ENCODE assay signal across 9 cellular contexts in the genomic region with DNA sequence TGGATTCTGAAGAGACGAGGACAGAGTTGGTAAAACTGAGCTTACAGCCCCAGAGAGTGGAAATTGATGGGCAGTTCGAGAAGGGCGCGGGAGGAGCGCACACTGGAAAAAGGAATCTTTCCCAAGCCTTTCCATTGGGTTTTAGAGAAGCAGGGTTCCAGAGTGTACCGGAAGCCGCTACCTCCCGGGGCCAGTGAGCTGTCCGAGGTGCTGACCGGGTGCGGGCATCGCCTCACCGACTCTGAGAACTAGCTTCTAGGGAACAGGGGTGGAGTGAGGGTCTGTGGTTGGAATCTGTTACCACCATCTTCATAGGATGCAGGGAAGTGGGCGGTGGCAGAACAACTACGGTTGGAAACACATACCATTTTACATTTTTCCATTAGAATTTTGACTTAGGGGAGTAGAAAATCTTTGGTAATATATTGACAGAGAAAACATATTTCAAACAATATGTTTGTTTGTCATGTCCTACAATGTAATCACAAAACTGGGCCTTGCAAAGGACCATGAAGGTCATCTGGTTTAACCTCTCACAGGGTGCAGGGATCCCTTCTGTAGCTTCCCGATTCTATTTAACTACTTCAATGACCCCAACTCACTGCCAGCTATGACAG. TPM values are rescaled to one million over a fixed set of nuclear protein-coding genes. Genes with fewer than 3 reads are reported as not detected.
A peak's percentile ranks its signal among the peaks of the same experiment; 100 is the strongest.
DNase-seq lines count a peak whose midpoint lies in the region; ATAC-seq, FAIRE-seq and TF ChIP-seq lines count a peak whose summit lies in the region.
"Had no signal": no experiment of that assay in that cellular context is flagged by ENCODE, and none has a peak within 500 bp of the region (broad histone marks: within the 10 kb centered on the region; RNA-seq: fewer than 3 reads in every experiment).

No MANE protein-coding gene starts in this region.

- 30% methylated on average over 16 of the region's 16 CpGs for WGBS in GM12878 (ENCODE audit: insufficient coverage, insufficient replicate concordance, low lambda C conversion rate, missing lambda C conversion rate)

- SMC1A ChIA-PET in GM12878 (lab: Charles Lee; ENCODE audit: uncharacterized antibody, unreplicated experiment): no interaction called here

- no peaks in the 10 kb centered on the region for H3K36me3 ChIP-seq in Caco-2 (ENCODE audit: control insufficient read depth, insufficient read depth, low read length)
- no peaks in the 10 kb centered on the region for H3K36me3 ChIP-seq in HEK293 (ENCODE audit: control insufficient read depth in 2 of 2, insufficient read depth in 1 of 2, low read length in 2 of 2)
- H3K36me3 ChIP-seq in GM12878 (ENCODE audit: control insufficient read depth in 2 of 2, insufficient read depth in 2 of 2, low read length in 1 of 2): no peaks in the 10 kb centered on the region
- no peaks in the 10 kb centered on the region for H3K36me3 ChIP-seq in left lung

- BruUV-seq in Caco-2 (replicated peaks; lab: Mats Ljungman, UMichigan) (no TSS peak), GM12878 (replicated peaks; lab: Mats Ljungman, UMichigan) (no TSS peak)

- CTCF ChIA-PET in Caco-2 (lab: Charles Lee) (no interaction called here), HEK293 (lab: Yijun Ruan, JAX) (interaction anchor here (0.6 to 1.5 kb wide), 3 partner anchors 12 to 150 kb away, joined by 3 to 4 read pairs (median 4); no protein-coding TSS in a partner anchor), GM12878 (lab: Yijun Ruan, JAX) (no interaction called here)

- H3K27ac ChIP-seq in HEK293 (ENCODE audit: extremely low read depth, low read depth, low read length) (no peak overlapping the region), GM12878 (ENCODE audit: control insufficient read depth, insufficient read depth) (no peak overlapping the region), left lung (no peak overlapping the region)

- no peaks in the 10 kb centered on the region for H4K20me1 ChIP-seq in GM12878 (ENCODE audit: control insufficient read depth, insufficient read depth)

- H3K27me3 Mint-ChIP-seq in Caco-2 (ENCODE audit: insufficient read depth, unreplicated experiment): no peaks in the 10 kb centered on the region
- peaks cover 35% of the 10 kb centered on the region for H3K27me3 Mint-ChIP-seq in activated T-cell treated with anti-CD3 and anti-CD28 coated beads, Interleukin-2, amount 50 U/mL, for 4 hours (ENCODE audit: low read depth)

- H3K4me3 ChIP-seq in Caco-2 (ENCODE audit: low read depth, low read length): no peak overlapping the region
- H3K4me3 ChIP-seq in HEK293 (ENCODE audit: low read depth, low read length): no peak overlapping the region
- H3K4me3 ChIP-seq in GM12878: no peak overlapping the region
- no peak overlapping the region for H3K4me3 ChIP-seq in left lung

- H3K9me3 Mint-ChIP-seq in Caco-2 (ENCODE audit: unreplicated experiment): no peaks in the 10 kb centered on the region
- H3K9me3 Mint-ChIP-seq in activated T-cell treated with anti-CD3 and anti-CD28 coated beads, Interleukin-2, amount 50 U/mL, for 4 hours: no peaks in the 10 kb centered on the region

- no peak for TF ChIP-seq CTCF in Caco-2 (IDR thresholded peaks at IDR 0.05; ENCODE audit: insufficient read depth in 1 of 2, low read depth in 1 of 2, low read length in 1 of 2, severe bottlenecking in 1 of 2, unreplicated experiment in 1 of 2)
- no peak for TF ChIP-seq CTCF in HEK293 (tag by site-specific recombination; IDR thresholded peaks at IDR 0.05)
- TF ChIP-seq CTCF in GM12878 (IDR thresholded peaks at IDR 0.05 in 2 of 3, conservative IDR thresholded peaks at IDR 0.05 in 1 of 3; ENCODE audit: control insufficient read depth in 2 of 3, extremely low read depth in 1 of 3, insufficient read depth in 1 of 3, low read depth in 3 of 3, low read length in 3 of 3): no peak
- no peak for TF ChIP-seq CTCF in left lung (IDR thresholded peaks at IDR 0.05)

- H3K79me2 ChIP-seq in GM12878 (ENCODE audit: control insufficient read depth, insufficient read depth, low read length): no peaks in the 10 kb centered on the region

- H3K9ac ChIP-seq in GM12878 (ENCODE audit: control insufficient read depth, insufficient read depth, low read length): no peak overlapping the region

- TF ChIP-seq RAD21 in GM12878 (IDR thresholded peaks at IDR 0.05; ENCODE audit: insufficient read depth, low read depth, low read length): no peak

- no peak overlapping the region for H3K27ac Mint-ChIP-seq in Caco-2 (ENCODE audit: unreplicated experiment)

- ATAC-seq in GM12878 (no peak), left lung (peak; percentile 66)
- no peak for ATAC-seq in activated T-cell treated with anti-CD3 and anti-CD28 coated beads, Interleukin-2, amount 50 U/mL, for 4 hours

- POLR2A ChIA-PET in Caco-2 (lab: Charles Lee) (no interaction called here), HEK293 (lab: Yijun Ruan, JAX) (no interaction called here), GM12878 (lab: Charles Lee) (no interaction called here)

- no peak overlapping the region for H3K4me3 Mint-ChIP-seq in Caco-2 (ENCODE audit: unreplicated experiment)
- no peak overlapping the region for H3K4me3 Mint-ChIP-seq in activated T-cell treated with anti-CD3 and anti-CD28 coated beads, Interleukin-2, amount 50 U/mL, for 4 hours

- DNase-seq in Caco-2 (peak; percentile 40 to 57), GM12878 (ENCODE audit: low read depth, low spot score) (no peak), left lung (peak in 1 of 2 donors; percentile 38), SK-N-DZ (ENCODE audit: low spot score) (no peak), NCI-H446 treated with DMSO at 0.1 percent for 48 hours (lab: John Stamatoyannopoulos, UW) (no peak)
- no peak for DNase-seq in stimulated activated naive CD4-positive, alpha-beta T cell (lab: John Stamatoyannopoulos, UW)
- no peak for DNase-seq in activated T-cell treated with anti-CD3 and anti-CD28 coated beads, Interleukin-2, amount 50 U/mL, for 4 hours
- DNase-seq: DMS79 had no signal

- FAIRE-seq in GM12878 (lab: Jason Lieb, UNC): no peak

- H2AFZ ChIP-seq in GM12878 (ENCODE audit: control insufficient read depth, low read depth, low read length): no peak overlapping the region

- intact Hi-C loops in Caco-2 (cut with micrococcal nuclease; ENCODE audit: unreplicated experiment): no loop called here
- intact Hi-C loops in GM12878 (cut with micrococcal nuclease; ENCODE audit: unreplicated experiment): no loop called here
- intact Hi-C loops in left lung (cut with DNase I): no loop called here

- H3K27me3 ChIP-seq in Caco-2 (replicated peaks; ENCODE audit: control insufficient read depth, insufficient read depth, low read length) (no peaks in the 10 kb centered on the region), GM12878 (replicated peaks in 1 of 2; ENCODE audit: control insufficient read depth in 2 of 2, insufficient read depth in 2 of 2, low read length in 1 of 2) (no peaks in the 10 kb centered on the region), left lung (peaks cover 3 to 22% of the 10 kb centered on the region in 2 donors)

- H3K4me1 Mint-ChIP-seq in Caco-2 (ENCODE audit: low read depth, unreplicated experiment): no peaks in the 10 kb centered on the region
- no peaks in the 10 kb centered on the region for H3K4me1 Mint-ChIP-seq in activated T-cell treated with anti-CD3 and anti-CD28 coated beads, Interleukin-2, amount 50 U/mL, for 4 hours (ENCODE audit: low read depth)

- H3K36me3 Mint-ChIP-seq in Caco-2 (ENCODE audit: insufficient read depth, unreplicated experiment): no peaks in the 10 kb centered on the region
- H3K36me3 Mint-ChIP-seq in activated T-cell treated with anti-CD3 and anti-CD28 coated beads, Interleukin-2, amount 50 U/mL, for 4 hours (ENCODE audit: insufficient read depth): no peaks in the 10 kb centered on the region

- no peak overlapping the region for H3K4me2 ChIP-seq in GM12878 (ENCODE audit: control insufficient read depth, insufficient read depth)

- TF ChIP-seq EP300 in GM12878 (IDR thresholded peaks at IDR 0.05; ENCODE audit: borderline replicate concordance in 1 of 2, control insufficient read depth in 1 of 2, low read depth in 2 of 2, low read length in 2 of 2): no peak

- RAD21 ChIA-PET in GM12878 (lab: Charles Lee; ENCODE audit: unreplicated experiment): interaction anchor here (1.0 kb wide), 1 partner anchor 209 kb away, joined by 3 read pairs; no protein-coding TSS in a partner anchor

- no peak for TF ChIP-seq POLR2A in GM12878 (IDR thresholded peaks at IDR 0.05; ENCODE audit: low read depth, low read length)

- H3K4me1 ChIP-seq in Caco-2 (no peaks in the 10 kb centered on the region), HEK293 (ENCODE audit: control insufficient read depth, insufficient read depth, low read length) (no peaks in the 10 kb centered on the region), GM12878 (ENCODE audit: control insufficient read depth, insufficient read depth, low read length) (no peaks in the 10 kb centered on the region), left lung (no peaks in the 10 kb centered on the region)

- in situ Hi-C loops in GM12878 (cut with MboI): no loop called here

- H3K9me3 ChIP-seq in Caco-2 (no peaks in the 10 kb centered on the region), HEK293 (ENCODE audit: control insufficient read depth, insufficient read depth, low read depth, low read length) (no peaks in the 10 kb centered on the region), GM12878 (replicated peaks; ENCODE audit: control insufficient read depth, insufficient read depth, low read length) (no peaks in the 10 kb centered on the region), left lung (no peaks in the 10 kb centered on the region)

RNA-seq across cellular contexts. Expression of gene NMS, which starts 0.7 kb away (rescaled TPM):
- total RNA-seq in Caco-2 (2022): not detected in 2 replicates
- total RNA-seq in GM12878 (2013; cell fraction: nucleolus; rRNA removed): not detected in 2 replicates
- total RNA-seq in GM12878 (2014; rRNA removed): not detected in 2 replicates
- total RNA-seq in GM12878 (2014; rRNA removed; fragmentation: Illumina TruSeq; extraction: Trizol): not detected in 2 replicates
- not detected in 2 replicates for total RNA-seq in GM12878 (2021)
- polyA plus RNA-seq in GM12878 (2011; ENCODE audit: low read depth): not detected
- not detected in 2 replicates for polyA plus RNA-seq in GM12878 (2011; rRNA removed)
- not detected in 2 replicates for polyA plus RNA-seq in GM12878 (2011; cell fraction: cytosol; rRNA removed)
- polyA plus RNA-seq in GM12878 (2011; cell fraction: nucleus; rRNA removed): not detected in 2 replicates
- not detected in 2 replicates for polyA plus RNA-seq in GM12878 (2012)
- not detected in 2 replicates for polyA plus RNA-seq in GM12878 (2014; fragmentation: Illumina TruSeq; extraction: Trizol)
- polyA plus RNA-seq in GM12878 (2014; fragmentation: Nextera tagmentation; extraction: Ambion mirVana): not detected
- not detected in 2 replicates for polyA plus RNA-seq in GM12878 (2014; rRNA removed)
- not detected for polyA plus RNA-seq in GM12878 (2016; fragmentation: Nextera tagmentation; extraction: Ambion mirVana)
- polyA minus RNA-seq in GM12878 (2011; rRNA and poly(A)+ RNA removed): not detected in 2 replicates
- not detected in 2 replicates for polyA minus RNA-seq in GM12878 (2011; cell fraction: cytosol; rRNA and poly(A)+ RNA removed)
- not detected in 2 replicates for polyA minus RNA-seq in GM12878 (2011; cell fraction: nucleus; rRNA and poly(A)+ RNA removed)
- total RNA-seq in left lung: not detected
- not detected in 2 replicates for polyA plus RNA-seq in SK-N-DZ (2014; cell fraction: cytosol; rRNA removed)
- not detected in 2 replicates for polyA plus RNA-seq in SK-N-DZ (2014; cell fraction: nucleus; rRNA removed)
- not detected for total RNA-seq in activated T-cell treated with anti-CD3 and anti-CD28 coated beads, Interleukin-2, amount 50 U/mL, for 4 hours

RNA-seq across cellular contexts. Expression of gene CHST10, which starts 53.5 kb away (rescaled TPM):
- not detected in 2 replicates for total RNA-seq in Caco-2 (2022)
- total RNA-seq in GM12878 (2013; cell fraction: nucleolus; rRNA removed): 35.4 and 42.7 TPM in 2 replicates
- 17.4 and 19.6 TPM in 2 replicates for total RNA-seq in GM12878 (2014; rRNA removed)
- total RNA-seq in GM12878 (2014; rRNA removed; fragmentation: Illumina TruSeq; extraction: Trizol): 14.3 and 15.7 TPM in 2 replicates
- 15.7 and 17.8 TPM in 2 replicates for total RNA-seq in GM12878 (2021)
- polyA plus RNA-seq in GM12878 (2011; ENCODE audit: low read depth): 8.2 TPM
- 16.8 and 19.7 TPM in 2 replicates for polyA plus RNA-seq in GM12878 (2011; rRNA removed)
- polyA plus RNA-seq in GM12878 (2011; cell fraction: cytosol; rRNA removed): 16.8 and 18.0 TPM in 2 replicates
- polyA plus RNA-seq in GM12878 (2011; cell fraction: nucleus; rRNA removed): 20.7 and 21.6 TPM in 2 replicates
- 8.8 and 9.1 TPM in 2 replicates for polyA plus RNA-seq in GM12878 (2012)
- 22.5 and 26.9 TPM in 2 replicates for polyA plus RNA-seq in GM12878 (2014; fragmentation: Illumina TruSeq; extraction: Trizol)
- polyA plus RNA-seq in GM12878 (2014; fragmentation: Nextera tagmentation; extraction: Ambion mirVana): 1 to 10 TPM; 2.0 to 2.4 TPM
- polyA plus RNA-seq in GM12878 (2014; rRNA removed): 17.7 and 17.9 TPM in 2 replicates
- polyA plus RNA-seq in GM12878 (2016; fragmentation: Nextera tagmentation; extraction: Ambion mirVana): 10 to 100 TPM; 11.0 to 11.4 TPM
- 21.5 and 25.5 TPM in 2 replicates for polyA minus RNA-seq in GM12878 (2011; rRNA and poly(A)+ RNA removed)
- polyA minus RNA-seq in GM12878 (2011; cell fraction: cytosol; rRNA and poly(A)+ RNA removed): 3.7 and 8.1 TPM in 2 replicates
- 11.1 and 18.8 TPM in 2 replicates for polyA minus RNA-seq in GM12878 (2011; cell fraction: nucleus; rRNA and poly(A)+ RNA removed)
- 10 to 100 TPM in 1 of 2 donors, 1 to 10 TPM in 1; 7.3 to 11.9 TPM for total RNA-seq in left lung
- polyA plus RNA-seq in SK-N-DZ (2014; cell fraction: cytosol; rRNA removed): 20.1 and 22.4 TPM in 2 replicates
- 20.2 and 21.5 TPM in 2 replicates for polyA plus RNA-seq in SK-N-DZ (2014; cell fraction: nucleus; rRNA removed)
- 10 to 100 TPM in 2 of 3 donors, 1 to 10 TPM in 1; 9.5 to 12.1 (median 10.3) TPM for total RNA-seq in activated T-cell treated with anti-CD3 and anti-CD28 coated beads, Interleukin-2, amount 50 U/mL, for 4 hours

Comparison
In these comparisons a context has a peak if more than half of its experiments do, and no peak if none do; other contexts are left out.
1. DNase-seq: peak in Caco-2 (2 of 2); none in GM12878 (single experiment), SK-N-DZ (single experiment), stimulated activated naive CD4-positive, alpha-beta T cell (0 of 6), NCI-H446 treated with DMSO at 0.1 percent for 48 hours (single experiment) and activated T-cell treated with anti-CD3 and anti-CD28 coated beads, Interleukin-2, amount 50 U/mL, for 4 hours (single experiment).